ENCODE assay signal across 25 cellular contexts in the genomic region with DNA sequence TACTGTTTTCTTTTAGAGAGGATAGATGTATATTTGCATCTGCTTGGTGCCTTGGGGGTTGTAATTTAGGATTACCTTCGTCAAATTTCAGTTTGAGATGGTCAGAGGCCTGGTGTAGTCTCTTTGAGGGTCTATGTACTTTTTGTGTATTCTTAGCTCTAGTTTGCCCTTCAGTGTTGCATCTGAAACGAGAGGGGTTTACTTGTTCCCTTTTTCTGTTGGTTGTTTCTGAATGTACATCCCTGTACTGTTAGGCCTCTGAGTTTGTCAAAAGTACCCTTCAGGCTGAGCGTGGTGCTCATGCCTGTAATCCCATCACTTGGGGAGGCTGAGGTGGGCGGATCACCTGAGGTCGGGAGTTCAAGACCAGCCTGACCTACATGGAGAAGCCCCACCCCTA. TPM values are rescaled to one million over a fixed set of nuclear protein-coding genes. Genes with fewer than 3 reads are reported as not detected.
DNase-seq lines count a peak whose midpoint lies in the region; ATAC-seq, FAIRE-seq and TF ChIP-seq lines count a peak whose summit lies in the region.
"Had no signal": no experiment of that assay in that cellular context is flagged by ENCODE, and none has a peak within 500 bp of the region (broad histone marks: within the 10 kb centered on the region; RNA-seq: fewer than 3 reads in every experiment).

No MANE protein-coding gene starts in this region.

- H3K4me2 ChIP-seq in GM23338 = no peak overlapping the region
- no peak overlapping the region for H3K4me2 ChIP-seq in GM12878 (ENCODE audit: control insufficient read depth, insufficient read depth)

- H3F3A ChIP-seq in GM23338 (replicated peaks; ENCODE audit: low read depth) = peaks cover 6% of the 10 kb centered on the region

- no peaks in the 10 kb centered on the region for H3K27me3 Mint-ChIP-seq in stimulated activated naive CD8-positive, alpha-beta T cell treated with anti-CD3 and anti-CD28 coated beads, Interleukin-15, Interleukin-2, amounts not matched to agents 100 ng/mL and 50 ng/mL, for 24 hours
- H3K27me3 Mint-ChIP-seq in stimulated activated naive CD8-positive, alpha-beta T cell treated with anti-CD3 and anti-CD28 coated beads, Interleukin-15, amount 100 ng/mL, for 72 hours = no peaks in the 10 kb centered on the region
- no peaks in the 10 kb centered on the region for H3K27me3 Mint-ChIP-seq in GM23338 (ENCODE audit: insufficient read depth, low read depth, poor library complexity)
- H3K27me3 Mint-ChIP-seq: CD4-positive, alpha-beta memory T cell had no signal

- no peak overlapping the region for H3K4me3 Mint-ChIP-seq in stimulated activated naive CD8-positive, alpha-beta T cell treated with anti-CD3 and anti-CD28 coated beads, Interleukin-15, Interleukin-2, amounts not matched to agents 100 ng/mL and 50 ng/mL, for 24 hours
- H3K4me3 Mint-ChIP-seq in stimulated activated naive CD8-positive, alpha-beta T cell treated with anti-CD3 and anti-CD28 coated beads, Interleukin-15, amount 100 ng/mL, for 72 hours = no peak overlapping the region
- no peak overlapping the region for H3K4me3 Mint-ChIP-seq in GM23338
- H3K4me3 Mint-ChIP-seq: CD4-positive, alpha-beta memory T cell had no signal

- SMC1A ChIA-PET in GM12878 (lab: Charles Lee; ENCODE audit: uncharacterized antibody, unreplicated experiment) = no interaction called here

- H3K79me2 ChIP-seq in GM23338 (replicated peaks; ENCODE audit: insufficient read depth) (peaks cover 96% of the 10 kb centered on the region), GM12878 (ENCODE audit: control insufficient read depth, insufficient read depth, low read length) (peaks cover 12% of the 10 kb centered on the region)

- TF ChIP-seq CTCF in GM23338 (conservative IDR thresholded peaks at IDR 0.05; ENCODE audit: low read depth in 2 of 2) (no peak), GM12878 (IDR thresholded peaks at IDR 0.05 in 2 of 3, conservative IDR thresholded peaks at IDR 0.05 in 1 of 3; ENCODE audit: control insufficient read depth in 2 of 3, extremely low read depth in 1 of 3, insufficient read depth in 1 of 3, low read depth in 3 of 3, low read length in 3 of 3) (no peak)

- no TSS peak for BruUV-seq in GM12878 (replicated peaks; lab: Mats Ljungman, UMichigan)

- H3K9me3 ChIP-seq in GM12878 (replicated peaks; ENCODE audit: control insufficient read depth, insufficient read depth, low read length) = no peaks in the 10 kb centered on the region
- H3K9me3 ChIP-seq: Peyer's patch had no signal

- POLR2A ChIA-PET in GM12878 (lab: Charles Lee) = no interaction called here

- peaks cover 20% of the 10 kb centered on the region for H3K4me1 Mint-ChIP-seq in stimulated activated naive CD8-positive, alpha-beta T cell treated with anti-CD3 and anti-CD28 coated beads, Interleukin-15, Interleukin-2, amounts not matched to agents 100 ng/mL and 50 ng/mL, for 24 hours (ENCODE audit: low read depth)
- H3K4me1 Mint-ChIP-seq in stimulated activated naive CD8-positive, alpha-beta T cell treated with anti-CD3 and anti-CD28 coated beads, Interleukin-15, amount 100 ng/mL, for 72 hours = peaks cover 22% of the 10 kb centered on the region
- H3K4me1 Mint-ChIP-seq in GM23338 = peaks cover 3% of the 10 kb centered on the region; the same call in 2 of the 3 replicates

- H3K27ac ChIP-seq in GM23338 (ENCODE audit: low read depth) (no peak overlapping the region), GM12878 (ENCODE audit: control insufficient read depth, insufficient read depth) (no peak overlapping the region)
- H3K27ac ChIP-seq: Peyer's patch had no signal

- H3K27ac Mint-ChIP-seq in stimulated activated naive CD8-positive, alpha-beta T cell treated with anti-CD3 and anti-CD28 coated beads, Interleukin-15, Interleukin-2, amounts not matched to agents 100 ng/mL and 50 ng/mL, for 24 hours = peak overlapping the region; percentile 63
- H3K27ac Mint-ChIP-seq in stimulated activated naive CD8-positive, alpha-beta T cell treated with anti-CD3 and anti-CD28 coated beads, Interleukin-15, amount 100 ng/mL, for 72 hours = peak overlapping the region in 1 of 2 donors; percentile 46
- H3K27ac Mint-ChIP-seq in GM23338 = peak overlapping the region; percentile 22; the same call in 1 of the 2 replicates
- H3K27ac Mint-ChIP-seq: CD4-positive, alpha-beta memory T cell had no signal

- no peak for DNase-seq in stimulated activated naive CD8-positive, alpha-beta T cell treated with anti-CD3 and anti-CD28 coated beads, Interleukin-15, amount 100 ng/mL, for 72 hours
- DNase-seq in GM23338 (ENCODE audit: low spot score) = no peak
- no peak for DNase-seq in GM12878 (ENCODE audit: low read depth, low spot score)
- DNase-seq in NCI-H1436 treated with DMSO at 0.1 percent for 48 hours (lab: John Stamatoyannopoulos, UW) = no peak
- DNase-seq: C1 segment of cervical spinal cord; CD4-positive, alpha-beta memory T cell; COR-L47; DMS 273 treated with DMSO at 0.1 percent for 48 hours; DMS79; EL; GDM1; NCI-H1694; NCI-H2029 treated with DMSO at 0.1 percent for 48 hours; NCI-H2227 treated with DMSO at 0.1 percent for 48 hours; NCI-H526 treated with DMSO at 0.1 percent for 48 hours; OCI-M1; Peyer's patch; SHP77 treated with DMSO at 0.1 percent for 48 hours; T-helper 1 cell had no signal

- in situ Hi-C loops in GM12878 (cut with MboI) = no loop called here

- no peak for TF ChIP-seq RAD21 in GM12878 (IDR thresholded peaks at IDR 0.05; ENCODE audit: insufficient read depth, low read depth, low read length)

- 0 out of 2 replicates have a peak, but pooled peaks cover 5% of the 10 kb centered on the region for H3K4me1 ChIP-seq in GM23338 (ENCODE audit: insufficient read depth)
- no peaks in the 10 kb centered on the region; the same call in 1 of the 2 replicates for H3K4me1 ChIP-seq in GM12878 (ENCODE audit: control insufficient read depth, insufficient read depth, low read length)
- H3K4me1 ChIP-seq: Peyer's patch had no signal

- peaks cover 3% of the 10 kb centered on the region; the same call in 1 of the 2 replicates for H4K20me1 ChIP-seq in GM23338 (replicated peaks; ENCODE audit: insufficient read depth)
- no peaks in the 10 kb centered on the region for H4K20me1 ChIP-seq in GM12878 (ENCODE audit: control insufficient read depth, insufficient read depth)

- H3K9me3 Mint-ChIP-seq in stimulated activated naive CD8-positive, alpha-beta T cell treated with anti-CD3 and anti-CD28 coated beads, Interleukin-15, Interleukin-2, amounts not matched to agents 100 ng/mL and 50 ng/mL, for 24 hours = no peaks in the 10 kb centered on the region
- H3K9me3 Mint-ChIP-seq in stimulated activated naive CD8-positive, alpha-beta T cell treated with anti-CD3 and anti-CD28 coated beads, Interleukin-15, amount 100 ng/mL, for 72 hours = no peaks in the 10 kb centered on the region
- no peaks in the 10 kb centered on the region for H3K9me3 Mint-ChIP-seq in GM23338

- no peak for ATAC-seq in stimulated activated naive CD8-positive, alpha-beta T cell treated with anti-CD3 and anti-CD28 coated beads, Interleukin-15, amount 100 ng/mL, for 72 hours
- no peak for ATAC-seq in GM23338
- ATAC-seq in GM12878 = peak; percentile 68
- ATAC-seq in HG02759 (IDR thresholded peaks at IDR 0.05; ENCODE audit: unreplicated experiment) = no peak
- no peak for ATAC-seq in GM21723 (IDR thresholded peaks at IDR 0.05; ENCODE audit: unreplicated experiment)
- ATAC-seq: HCT116 had no signal

- 21% methylated on average over 5 of the region's 5 CpGs for WGBS in GM12878 (ENCODE audit: insufficient coverage, insufficient replicate concordance, low lambda C conversion rate, missing lambda C conversion rate)

- H2AFZ ChIP-seq in GM23338 (no peak overlapping the region), GM12878 (ENCODE audit: control insufficient read depth, low read depth, low read length) (no peak overlapping the region)

- no peak for TF ChIP-seq POLR2A in GM12878 (IDR thresholded peaks at IDR 0.05; ENCODE audit: low read depth, low read length)

- no peak for TF ChIP-seq EP300 in GM12878 (IDR thresholded peaks at IDR 0.05; ENCODE audit: borderline replicate concordance in 1 of 2, control insufficient read depth in 1 of 2, low read depth in 2 of 2, low read length in 2 of 2)

- no peaks in the 10 kb centered on the region for H3K9me2 ChIP-seq in GM23338 (ENCODE audit: insufficient read depth)

- RAD21 ChIA-PET in GM12878 (lab: Charles Lee; ENCODE audit: unreplicated experiment) = no interaction called here

- CTCF ChIA-PET in GM12878 (lab: Yijun Ruan, JAX) = no interaction called here

- H3K36me3 Mint-ChIP-seq in stimulated activated naive CD8-positive, alpha-beta T cell treated with anti-CD3 and anti-CD28 coated beads, Interleukin-15, Interleukin-2, amounts not matched to agents 100 ng/mL and 50 ng/mL, for 24 hours (ENCODE audit: low read depth) = peaks cover 45% of the 10 kb centered on the region
- H3K36me3 Mint-ChIP-seq in GM23338 (ENCODE audit: low read depth) = peaks cover 30% of the 10 kb centered on the region; the same call in 2 of the 3 replicates

- no peak for FAIRE-seq in GM12878 (lab: Jason Lieb, UNC)
- FAIRE-seq: GM18507, H1 had no signal

- no peak overlapping the region for H3K9ac ChIP-seq in GM12878 (ENCODE audit: control insufficient read depth, insufficient read depth, low read length)

- no peaks in the 10 kb centered on the region for H3K36me3 ChIP-seq in GM23338 (ENCODE audit: insufficient read depth)
- peaks cover 0 to 3% of the 10 kb centered on the region in 2 experiments; a peak in 3 of 4 replicates for H3K36me3 ChIP-seq in GM12878 (ENCODE audit: control insufficient read depth in 2 of 2, insufficient read depth in 2 of 2, low read length in 1 of 2)
- H3K36me3 ChIP-seq: Peyer's patch had no signal

- intact Hi-C loops in GM12878 (cut with micrococcal nuclease; ENCODE audit: unreplicated experiment) = no loop called here

- H3K4me3 ChIP-seq in GM23338 = no peak overlapping the region
- H3K4me3 ChIP-seq in GM12878 = no peak overlapping the region
- H3K4me3 ChIP-seq: Peyer's patch had no signal

- no peaks in the 10 kb centered on the region for H3K27me3 ChIP-seq in GM23338 (ENCODE audit: insufficient read depth)
- H3K27me3 ChIP-seq in GM12878 (replicated peaks in 1 of 2; ENCODE audit: control insufficient read depth in 2 of 2, insufficient read depth in 2 of 2, low read length in 1 of 2) = no peaks in the 10 kb centered on the region
- H3K27me3 ChIP-seq: Peyer's patch had no signal

RNA-seq across cellular contexts. Expression of gene MLLT10, which starts 60.0 kb away (rescaled TPM):
- total RNA-seq in GM23338 (2014; rRNA removed; shearing (Covaris generic)) = 54.1 and 55.4 TPM in 2 replicates
- 26.1 and 28.8 TPM in 2 replicates for polyA plus RNA-seq in GM23338 (2016; fragmentation: Nextera tagmentation; extraction: Ambion mirVana)
- total RNA-seq in GM12878 (2013; cell fraction: nucleolus; rRNA removed) = 240 and 255 TPM in 2 replicates
- total RNA-seq in GM12878 (2014; rRNA removed) = 37.1 and 45.6 TPM in 2 replicates
- total RNA-seq in GM12878 (2014; rRNA removed; fragmentation: Illumina TruSeq; extraction: Trizol) = 27.5 and 30.1 TPM in 2 replicates
- 32.2 and 36.7 TPM in 2 replicates for total RNA-seq in GM12878 (2021)
- 34.5 TPM for polyA plus RNA-seq in GM12878 (2011; ENCODE audit: low read depth)
- polyA plus RNA-seq in GM12878 (2011; rRNA removed) = 61.1 and 61.5 TPM in 2 replicates
- polyA plus RNA-seq in GM12878 (2011; cell fraction: cytosol; rRNA removed) = 41.5 and 44.6 TPM in 2 replicates
- polyA plus RNA-seq in GM12878 (2011; cell fraction: nucleus; rRNA removed) = 63.2 and 68.2 TPM in 2 replicates
- 19.2 and 23.0 TPM in 2 replicates for polyA plus RNA-seq in GM12878 (2012)
- polyA plus RNA-seq in GM12878 (2014; fragmentation: Illumina TruSeq; extraction: Trizol) = 29.5 and 39.5 TPM in 2 replicates
- 10 to 100 TPM in 1 of 2 experiments, 1 to 10 TPM in 1; 8.7 to 12.1 TPM for polyA plus RNA-seq in GM12878 (2014; fragmentation: Nextera tagmentation; extraction: Ambion mirVana)
- 32.8 and 37.4 TPM in 2 replicates for polyA plus RNA-seq in GM12878 (2014; rRNA removed)
- 10 to 100 TPM; 13.8 to 16.3 TPM for polyA plus RNA-seq in GM12878 (2016; fragmentation: Nextera tagmentation; extraction: Ambion mirVana)
- polyA minus RNA-seq in GM12878 (2011; rRNA and poly(A)+ RNA removed) = 95.6 and 97.9 TPM in 2 replicates
- 15.5 and 19.3 TPM in 2 replicates for polyA minus RNA-seq in GM12878 (2011; cell fraction: cytosol; rRNA and poly(A)+ RNA removed)
- polyA minus RNA-seq in GM12878 (2011; cell fraction: nucleus; rRNA and poly(A)+ RNA removed) = 74.1 and 152 TPM in 2 replicates
